Comparison of ENCODE assay signal across 23 cellular contexts in the genomic region with DNA sequence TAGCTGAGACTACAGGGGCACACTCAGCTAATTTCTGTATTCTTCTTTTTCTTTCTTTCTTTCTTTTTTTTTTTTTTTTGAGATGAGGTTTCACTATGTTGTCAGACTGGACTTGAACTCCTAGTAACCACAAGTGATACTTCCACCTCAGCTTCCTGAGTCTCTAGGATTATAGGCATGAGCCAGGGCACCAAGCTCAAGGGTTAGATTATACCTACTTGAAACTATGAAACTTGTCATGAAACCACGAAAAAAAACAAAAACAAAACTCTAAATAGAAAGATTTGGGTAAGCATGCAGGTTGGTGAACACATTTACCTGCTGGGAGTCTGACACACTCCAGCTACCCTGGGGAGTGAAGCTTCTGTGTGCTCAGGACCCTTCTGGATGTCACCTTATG.
"Had no signal": no experiment of that assay in that cellular context is flagged by ENCODE, and none has a peak within 500 bp of the region (broad histone marks: within the 10 kb centered on the region; RNA-seq: fewer than 3 reads in every experiment).

No MANE protein-coding gene starts in this region.

- H3K9me3 ChIP-seq: gastrocnemius medialis, lower lobe of right lung had no signal

- H3K36me3 ChIP-seq: esophagus squamous epithelium, gastrocnemius medialis, heart right ventricle, left lung, lower lobe of right lung had no signal

- H3K27ac ChIP-seq: coronary artery, dorsolateral prefrontal cortex, epithelial cell of prostate, esophagus squamous epithelium, gastrocnemius medialis, heart right ventricle, left lung, lower lobe of right lung had no signal

- H3K27me3 ChIP-seq: esophagus squamous epithelium, gastrocnemius medialis, heart right ventricle, left lung had no signal

- ATAC-seq: esophagus mucosa; gastrocnemius medialis; heart right ventricle; left cardiac atrium; left lung; left ventricle myocardium superior; lower lobe of right lung; naive thymus-derived CD4-positive, alpha-beta T cell; natural killer cell had no signal

- DNase-seq: dermis blood vessel endothelial cell; dorsolateral prefrontal cortex; effector CD4-positive, alpha-beta T cell; effector memory CD4-positive, alpha-beta T cell; erythroblast; esophagus squamous epithelium; foreskin fibroblast; foreskin melanocyte; gastrocnemius medialis; glutamatergic neuron; head of caudate nucleus; heart right ventricle; hippocampal formation; left cardiac atrium; left lung; left ventricle myocardium superior; lower lobe of right lung; mesenchymal stem cell; naive thymus-derived CD4-positive, alpha-beta T cell; natural killer cell had no signal

- H3K4me3 ChIP-seq: coronary artery, dorsolateral prefrontal cortex, esophagus squamous epithelium, gastrocnemius medialis, heart right ventricle, left lung, lower lobe of right lung had no signal

- H3K4me1 ChIP-seq: esophagus squamous epithelium, gastrocnemius medialis, heart right ventricle, left lung, lower lobe of right lung had no signal
